In the genomic region with DNA sequence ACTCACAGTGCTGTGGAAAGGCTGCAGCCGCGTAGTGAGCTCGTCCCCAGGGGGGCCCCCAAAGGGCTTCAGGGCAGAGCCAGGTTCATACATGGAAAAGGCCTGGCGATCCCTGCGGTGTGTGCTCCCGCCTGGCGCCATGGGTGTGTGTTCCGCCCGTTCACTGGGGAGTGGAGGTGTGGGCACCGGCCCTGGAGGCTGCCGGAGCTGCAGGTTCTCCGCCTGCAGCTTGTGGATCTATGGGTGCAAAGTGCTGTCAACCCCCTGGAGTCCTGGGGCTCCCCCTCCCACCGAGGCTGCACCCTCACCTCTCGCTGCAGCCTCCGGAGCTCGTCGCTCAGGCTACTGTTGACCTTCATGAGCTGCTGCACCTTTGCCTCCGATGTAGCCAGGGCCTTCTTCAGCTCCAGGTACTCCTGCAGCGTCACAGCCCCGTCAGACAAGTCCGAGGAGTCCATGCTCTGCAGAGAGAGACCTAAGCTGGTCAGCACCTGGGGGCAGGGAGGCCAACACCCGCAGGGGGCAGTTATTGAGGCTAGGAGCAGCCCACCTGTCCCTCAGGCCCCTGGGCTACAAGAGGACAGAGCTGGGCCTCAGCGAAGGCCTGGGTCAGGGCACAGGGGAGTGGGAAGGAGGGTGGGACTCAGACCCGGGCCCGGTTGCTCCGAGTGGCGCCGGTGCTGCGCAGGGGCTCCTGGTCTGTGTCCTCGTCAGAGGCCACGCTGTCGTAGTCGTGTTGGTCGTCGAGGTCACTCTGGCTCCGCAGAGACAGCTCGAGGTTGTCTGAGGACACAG, we compare ENCODE assay signal across 20 cellular contexts. TPM values are rescaled to one million over a fixed set of nuclear protein-coding genes. Genes with fewer than 3 reads are reported as not detected.
DNase-seq lines count a peak whose midpoint lies in the region; ATAC-seq and TF ChIP-seq lines count a peak whose summit lies in the region.
"Had no signal": no experiment of that assay in that cellular context is flagged by ENCODE, and none has a peak within 500 bp of the region (broad histone marks: within the 10 kb centered on the region; RNA-seq: fewer than 3 reads in every experiment).

No MANE protein-coding gene starts in this region.

- H3K36me3 Mint-ChIP-seq in Calu3 (ENCODE audit: insufficient read depth, unreplicated experiment), result peaks cover 35% of the 10 kb centered on the region
- H3K36me3 Mint-ChIP-seq: natural killer cell treated with Interleukin-12 subunit alpha and Interleukin-12 subunit beta and Interleukin-15 and Interleukin-18, amount 100 ng/mL, for 72 hours had no signal

- no peak overlapping the region for H3K4me3 ChIP-seq in coronary artery
- no peak overlapping the region for H3K4me3 ChIP-seq in HAP-1
- H3K4me3 ChIP-seq: esophagus squamous epithelium, transverse colon had no signal

- in situ Hi-C loops in HAP-1 (cut with MboI; ENCODE audit: low sequenced_read_pairs), result no loop called here

- no peaks in the 10 kb centered on the region for H3K4me1 ChIP-seq in HAP-1

- no peaks in the 10 kb centered on the region for H3K27me3 ChIP-seq in HAP-1 (ENCODE audit: low read depth)
- H3K27me3 ChIP-seq: esophagus squamous epithelium, transverse colon had no signal

- no peak overlapping the region for H3K27ac ChIP-seq in coronary artery

- H3K4me1 Mint-ChIP-seq in Calu3 (ENCODE audit: low read depth, unreplicated experiment), result peaks cover 9% of the 10 kb centered on the region

- DNase-seq in Calu3 (no peak), coronary artery (ENCODE audit: low spot score) (peak; percentile 68), HAP-1 (ENCODE audit: low spot score in 2 of 2) (no peak)
- DNase-seq: activated CD8-positive, alpha-beta T cell treated with anti-CD3 and anti-CD28 coated beads for 36 hours; activated T-cell treated with anti-CD3 and anti-CD28 coated beads, Interleukin-2, amount 50 U/mL, for 24 hours; CD8-positive, alpha-beta T cell; cerebellar nuclear complex; DMS79; effector memory CD8-positive, alpha-beta T cell; esophagus squamous epithelium; NCI-H1436; NCI-H524 treated with DMSO at 0.1 percent for 48 hours; transverse colon had no signal

- H3K36me3 ChIP-seq in HAP-1 (replicated peaks), result peaks cover 76% of the 10 kb centered on the region

- no peak for ATAC-seq in HG02973 (IDR thresholded peaks at IDR 0.05; ENCODE audit: unreplicated experiment)
- ATAC-seq: activated CD8-positive, alpha-beta T cell treated with anti-CD3 and anti-CD28 coated beads for 36 hours; activated naive CD4-positive, alpha-beta T cell treated with anti-CD3 and anti-CD28 coated beads, Interleukin-2, amount 50 U/mL, for 72 hours; CD8-positive, alpha-beta T cell; effector memory CD8-positive, alpha-beta T cell; HCT116; natural killer cell treated with Interleukin-12 subunit alpha and Interleukin-12 subunit beta and Interleukin-15 and Interleukin-18, amount 100 ng/mL, for 72 hours had no signal

- no peak overlapping the region for H3K4me3 Mint-ChIP-seq in Calu3 (ENCODE audit: low read depth, unreplicated experiment)
- H3K4me3 Mint-ChIP-seq: activated CD8-positive, alpha-beta T cell treated with anti-CD3 and anti-CD28 coated beads for 36 hours; activated T-cell treated with anti-CD3 and anti-CD28 coated beads, Interleukin-2, amount 50 U/mL, for 24 hours; CD8-positive, alpha-beta T cell; effector memory CD8-positive, alpha-beta T cell; mesothelial cell of epicardium; natural killer cell treated with Interleukin-12 subunit alpha and Interleukin-12 subunit beta and Interleukin-15 and Interleukin-18, amount 100 ng/mL, for 72 hours; stimulated activated naive CD8-positive, alpha-beta T cell treated with anti-CD3 and anti-CD28 coated beads, Interleukin-15, Interleukin-2, amounts not matched to agents 100 ng/mL and 50 ng/mL, for 24 hours had no signal

- intact Hi-C loops in Calu3 (cut with micrococcal nuclease; ENCODE audit: unreplicated experiment), result no loop called here

- H3K9me3 Mint-ChIP-seq in Calu3 (ENCODE audit: low read depth, unreplicated experiment), result no peaks in the 10 kb centered on the region
- H3K9me3 Mint-ChIP-seq: activated CD8-positive, alpha-beta T cell treated with anti-CD3 and anti-CD28 coated beads for 36 hours; activated naive CD4-positive, alpha-beta T cell treated with anti-CD3 and anti-CD28 coated beads, Interleukin-2, amount 50 U/mL, for 72 hours; activated T-cell treated with anti-CD3 and anti-CD28 coated beads, Interleukin-2, amount 50 U/mL, for 24 hours; CD8-positive, alpha-beta T cell; effector memory CD8-positive, alpha-beta T cell; mesothelial cell of epicardium; natural killer cell treated with Interleukin-12 subunit alpha and Interleukin-12 subunit beta and Interleukin-15 and Interleukin-18, amount 100 ng/mL, for 72 hours; stimulated activated naive CD8-positive, alpha-beta T cell treated with anti-CD3 and anti-CD28 coated beads, Interleukin-15, Interleukin-2, amounts not matched to agents 100 ng/mL and 50 ng/mL, for 24 hours had no signal

- CTCF ChIA-PET in Calu3 (lab: Charles Lee), result no interaction called here

- no peaks in the 10 kb centered on the region for H3K27me3 Mint-ChIP-seq in Calu3 (ENCODE audit: unreplicated experiment)
- H3K27me3 Mint-ChIP-seq: activated CD8-positive, alpha-beta T cell treated with anti-CD3 and anti-CD28 coated beads for 36 hours; activated T-cell treated with anti-CD3 and anti-CD28 coated beads, Interleukin-2, amount 50 U/mL, for 24 hours; effector memory CD8-positive, alpha-beta T cell; natural killer cell treated with Interleukin-12 subunit alpha and Interleukin-12 subunit beta and Interleukin-15 and Interleukin-18, amount 100 ng/mL, for 72 hours; progenitor cell of endocrine pancreas; stimulated activated naive CD8-positive, alpha-beta T cell treated with anti-CD3 and anti-CD28 coated beads, Interleukin-15, Interleukin-2, amounts not matched to agents 100 ng/mL and 50 ng/mL, for 24 hours had no signal

- no peak for TF ChIP-seq CTCF in Calu3 (IDR thresholded peaks at IDR 0.05; ENCODE audit: unreplicated experiment)
- no peak for TF ChIP-seq CTCF in coronary artery (IDR thresholded peaks at IDR 0.05)

- H3K27ac Mint-ChIP-seq in Calu3 (ENCODE audit: unreplicated experiment), result no peak overlapping the region
- H3K27ac Mint-ChIP-seq: activated CD8-positive, alpha-beta T cell treated with anti-CD3 and anti-CD28 coated beads for 36 hours; activated naive CD4-positive, alpha-beta T cell treated with anti-CD3 and anti-CD28 coated beads, Interleukin-2, amount 50 U/mL, for 72 hours; CD8-positive, alpha-beta T cell; mesothelial cell of epicardium; natural killer cell treated with Interleukin-12 subunit alpha and Interleukin-12 subunit beta and Interleukin-15 and Interleukin-18, amount 100 ng/mL, for 72 hours; progenitor cell of endocrine pancreas; stimulated activated naive CD8-positive, alpha-beta T cell treated with anti-CD3 and anti-CD28 coated beads, Interleukin-15, Interleukin-2, amounts not matched to agents 100 ng/mL and 50 ng/mL, for 24 hours had no signal

- TSS peak; percentile 14 for BruUV-seq in Calu3 (replicated peaks; lab: Mats Ljungman, UMichigan)

- H3K9me3 ChIP-seq in HAP-1, result no peaks in the 10 kb centered on the region
- H3K9me3 ChIP-seq: esophagus squamous epithelium, transverse colon had no signal

RNA-seq across cellular contexts. Expression of gene TP53I13, which starts 7.9 kb away (rescaled TPM):
- 32.8 and 35.1 TPM in 2 replicates for total RNA-seq in Calu3 (2022)

RNA-seq across cellular contexts. Expression of gene ABHD15, which starts 9.6 kb away (rescaled TPM):
- total RNA-seq in Calu3 (2022), result 12.5 and 12.9 TPM in 2 replicates

RNA-seq across cellular contexts. Expression of gene GIT1, which starts 13.0 kb away (rescaled TPM):
- 46.3 and 47.7 TPM in 2 replicates for total RNA-seq in Calu3 (2022)

RNA-seq across cellular contexts. Expression of gene ANKRD13B, which starts 16.5 kb away (rescaled TPM):
- total RNA-seq in Calu3 (2022), result 8.8 TPM in 2 replicates

RNA-seq across cellular contexts. Expression of gene CORO6, which starts 46.3 kb away (rescaled TPM):
- 0.47 and 0.49 TPM in 2 replicates for total RNA-seq in Calu3 (2022)
- total RNA-seq: progenitor cell of endocrine pancreas had no signal
